In genomic region chr4:140757220-140757607, GRCh38 we compare ENCODE assay signal across 1 cellular context.
TF ChIP-seq lines count a peak whose summit lies in the region.

No MANE protein-coding gene starts in this region.

TF ChIP-seq in GM12878, 131 proteins besides CTCF, POLR2A, EP300 and RAD21 (continued from another document):
- TF ChIP-seq ZNF687 (IDR thresholded peaks at IDR 0.05) (no peak), KAT2A (conservative IDR thresholded peaks at IDR 0.05; ENCODE audit: control insufficient read depth, low read depth, low read length) (no peak), NFYA (IDR thresholded peaks at IDR 0.05; ENCODE audit: borderline replicate concordance, low read depth, low read length) (no peak), SREBF2 (IDR thresholded peaks at IDR 0.05; ENCODE audit: low read length) (no peak), PAX5 (IDR thresholded peaks at IDR 0.05; ENCODE audit: borderline replicate concordance, low read depth, low read length) (no peak), RELA (IDR thresholded peaks at IDR 0.05; ENCODE audit: borderline replicate concordance, partially characterized antibody) (no peak), RCOR1 (conservative IDR thresholded peaks at IDR 0.05; ENCODE audit: low read depth, low read length) (no peak), ZBTB40 (IDR thresholded peaks at IDR 0.05; ENCODE audit: borderline replicate concordance) (no peak), LARP7 (IDR thresholded peaks at IDR 0.05) (no peak), SMAD1 (IDR thresholded peaks at IDR 0.05; ENCODE audit: low read depth, partially characterized antibody) (no peak), CHD4 (IDR thresholded peaks at IDR 0.05) (no peak), MYC (IDR thresholded peaks at IDR 0.05; ENCODE audit: insufficient read depth, insufficient read length, insufficient replicate concordance, low read length, severe bottlenecking) (no peak), ZZZ3 (IDR thresholded peaks at IDR 0.05; ENCODE audit: control insufficient read depth, insufficient read length, low read depth) (no peak)
